Comparison of ENCODE assay signal across 27 cellular contexts in genomic region chr20:53699085-53699717, GRCh38.
A peak's percentile ranks its signal among the peaks of the same experiment; 100 is the strongest.
DNase-seq lines count a peak whose midpoint lies in the region; ATAC-seq, FAIRE-seq and TF ChIP-seq lines count a peak whose summit lies in the region.
"Had no signal": no experiment of that assay in that cellular context is flagged by ENCODE, and none has a peak within 500 bp of the region (broad histone marks: within the 10 kb centered on the region; RNA-seq: fewer than 3 reads in every experiment).

No MANE protein-coding gene starts in this region.

- ATAC-seq in HepG2, result no peak; the same call in 2 of the 3 replicates
- ATAC-seq in left cardiac atrium, result no peak
- ATAC-seq: HCT116 had no signal

- no peak overlapping the region for H3K4me3 Mint-ChIP-seq in T-helper 2 cell treated with Interferon-gamma antibody and Interleukin-4, amounts not matched to agents 5 μg/mL and 100 μg/mL, for 36 hours
- no peak overlapping the region for H3K4me3 Mint-ChIP-seq in CD14-positive monocyte
- H3K4me3 Mint-ChIP-seq: CD8-positive, alpha-beta memory T cell had no signal

- peak overlapping the region; percentile 45 for H3K27ac Mint-ChIP-seq in T-helper 2 cell treated with Interferon-gamma antibody and Interleukin-4, amounts not matched to agents 5 μg/mL and 100 μg/mL, for 36 hours
- H3K27ac Mint-ChIP-seq in CD14-positive monocyte, result peak overlapping the region; percentile 43 to 92 (median 86)

- no peaks in the 10 kb centered on the region for H3K27me3 Mint-ChIP-seq in T-helper 2 cell treated with Interferon-gamma antibody and Interleukin-4, amounts not matched to agents 5 μg/mL and 100 μg/mL, for 36 hours (ENCODE audit: low read depth)
- peaks cover 0 to 8% (median 0%) of the 10 kb centered on the region in 3 donors for H3K27me3 Mint-ChIP-seq in CD14-positive monocyte (ENCODE audit: low read depth in 3 of 3)
- H3K27me3 Mint-ChIP-seq: CD8-positive, alpha-beta memory T cell; IgD-negative memory B cell had no signal

- CTCF ChIA-PET in HepG2 (lab: Yijun Ruan, JAX; ENCODE audit: low intra/inter-chr PET ratio, low total read pairs), result no interaction called here

- POLR2A ChIA-PET in HepG2 (lab: Yijun Ruan, JAX), result no interaction called here

- no peak for TF ChIP-seq RAD21 in HepG2 (CRISPR knock-in tag; IDR thresholded peaks at IDR 0.05)

- H3K9me3 Mint-ChIP-seq in T-helper 2 cell treated with Interferon-gamma antibody and Interleukin-4, amounts not matched to agents 5 μg/mL and 100 μg/mL, for 36 hours, result no peaks in the 10 kb centered on the region
- H3K9me3 Mint-ChIP-seq in CD14-positive monocyte, result peaks cover 0 to 4% (median 0%) of the 10 kb centered on the region in 7 donors
- H3K9me3 Mint-ChIP-seq: CD8-positive, alpha-beta memory T cell; IgD-negative memory B cell had no signal

- no TSS peak for BruUV-seq in HepG2 (replicated peaks; lab: Mats Ljungman, UMichigan)

- H3K4me1 ChIP-seq in KMS-11 (ENCODE audit: low read depth, poor library complexity, severe bottlenecking), result peaks cover 29% of the 10 kb centered on the region
- H3K4me1 ChIP-seq in HepG2 (ENCODE audit: insufficient read depth, low read length), result peaks cover 31% of the 10 kb centered on the region
- H3K4me1 ChIP-seq: BLaER1, SJCRH30 had no signal

- no peaks in the 10 kb centered on the region for H3K27me3 ChIP-seq in KMS-11 (ENCODE audit: insufficient read depth, low read depth)
- no peaks in the 10 kb centered on the region for H3K27me3 ChIP-seq in HepG2 (ENCODE audit: control insufficient read depth in 1 of 2, insufficient read depth in 2 of 2, low read length in 2 of 2)
- H3K27me3 ChIP-seq: BLaER1, Peyer's patch, SJCRH30 had no signal

- no peaks in the 10 kb centered on the region for H3K9me3 ChIP-seq in HepG2 (ENCODE audit: low read length)
- H3K9me3 ChIP-seq: BLaER1, Peyer's patch, SJCRH30 had no signal

- in situ Hi-C loops in HepG2 (cut with HindIII; ENCODE audit: extremely low pct_ligation_motif_present, low pct_unique_long_range_greater_than_20kb), result no loop called here

- TF ChIP-seq EP300 in HepG2 (IDR thresholded peaks at IDR 0.05; ENCODE audit: low read depth in 2 of 2, low read length in 2 of 2) (no peak), HepG2 (CRISPR knock-in tag; IDR thresholded peaks at IDR 0.05; ENCODE audit: borderline replicate concordance) (no peak)

- TF ChIP-seq CTCF in CD14-positive monocyte (IDR thresholded peaks at IDR 0.05) (no peak), KMS-11 (conservative IDR thresholded peaks at IDR 0.05; ENCODE audit: low read depth, low read length) (no peak), HepG2 (CRISPR knock-in tag; IDR thresholded peaks at IDR 0.05) (no peak)

- intact Hi-C loops in CD14-positive monocyte (cut with micrococcal nuclease) (loop anchor here in 1 of 2 donors (10.0 kb wide), 1 partner anchor 54 kb away; no protein-coding TSS in a partner anchor), HepG2 (cut with micrococcal nuclease; ENCODE audit: unreplicated experiment) (no loop called here), left cardiac atrium (cut with DNase I) (no loop called here)

- peak overlapping the region; percentile 24; the same call in 1 of the 2 replicates for H3K4me2 ChIP-seq in KMS-11
- H3K4me2 ChIP-seq in HepG2 (ENCODE audit: low read depth, low read length), result no peak overlapping the region
- H3K4me2 ChIP-seq: BLaER1 had no signal

- no peaks in the 10 kb centered on the region for H3K79me2 ChIP-seq in KMS-11 (ENCODE audit: insufficient read depth, low read depth)
- no peaks in the 10 kb centered on the region for H3K79me2 ChIP-seq in HepG2 (ENCODE audit: insufficient read depth, low read length)

- H3K36me3 ChIP-seq in KMS-11 (ENCODE audit: insufficient read depth), result no peaks in the 10 kb centered on the region
- no peaks in the 10 kb centered on the region for H3K36me3 ChIP-seq in HepG2 (replicated peaks in 1 of 2; ENCODE audit: control insufficient read depth in 1 of 2, insufficient read depth in 2 of 2, low read length in 2 of 2)
- H3K36me3 ChIP-seq: BLaER1, Peyer's patch, SJCRH30 had no signal

- FAIRE-seq in HepG2 (lab: Jason Lieb, UNC), result no peak
- FAIRE-seq: G401.6, GM19239, H1 had no signal

- no peak for TF ChIP-seq POLR2A in HepG2 (IDR thresholded peaks at IDR 0.05; ENCODE audit: insufficient read depth in 1 of 2, low read depth in 2 of 2, low read length in 2 of 2)

- H4K20me1 ChIP-seq in KMS-11 (ENCODE audit: insufficient read depth) (no peaks in the 10 kb centered on the region; the same call in 1 of the 2 replicates), HepG2 (ENCODE audit: insufficient read depth, low read length) (no peaks in the 10 kb centered on the region)
- H4K20me1 ChIP-seq: BLaER1 had no signal

- no peak overlapping the region for H2AFZ ChIP-seq in KMS-11 (ENCODE audit: low read depth)
- no peak overlapping the region for H2AFZ ChIP-seq in HepG2 (ENCODE audit: low read length)

- H3K4me3 ChIP-seq in KMS-11 (IDR thresholded peaks at IDR 0.05; ENCODE audit: insufficient read depth, low read depth, low read length), result no peak overlapping the region
- no peak overlapping the region for H3K4me3 ChIP-seq in HepG2 (replicated peaks in 1 of 3; ENCODE audit: insufficient read depth in 1 of 3, low read depth in 2 of 3, low read length in 3 of 3)
- H3K4me3 ChIP-seq: BLaER1, Peyer's patch, SJCRH30 had no signal

- no peak overlapping the region for H3K27ac ChIP-seq in KMS-11
- no peak overlapping the region for H3K27ac ChIP-seq in HepG2 (ENCODE audit: extremely low read length, insufficient read depth, low read length)
- H3K27ac ChIP-seq: 22Rv1, BLaER1, Peyer's patch, SJCRH30 had no signal

- H3K9ac ChIP-seq in KMS-11 (no peak overlapping the region), HepG2 (ENCODE audit: insufficient read depth, low read depth, low read length) (no peak overlapping the region)
- H3K9ac ChIP-seq: BLaER1 had no signal

- DNase-seq in T-helper 2 cell treated with Interferon-gamma antibody and Interleukin-4, amounts not matched to agents 5 μg/mL and 100 μg/mL, for 36 hours (ENCODE audit: low spot score), result no peak
- DNase-seq in T-helper 2 cell (no peak), CD14-positive monocyte (ENCODE audit: low spot score) (no peak), HepG2 (ENCODE audit: low spot score) (no peak), NCI-H1105 (lab: John Stamatoyannopoulos, UW) (no peak), left cardiac atrium (no peak), hypothalamus (lab: John Stamatoyannopoulos, UW) (no peak)
- DNase-seq: ACHN; CD8-positive, alpha-beta memory T cell; MM.1S; NCI-H1048; NCI-H1436 treated with DMSO at 0.1 percent for 48 hours; NCI-H1930; NCI-H2227 treated with DMSO at 0.1 percent for 48 hours; NCI-H510A; NCI-H748 treated with DMSO at 0.1 percent for 48 hours; NK-92 treated with Interleukin-12 subunit alpha and Interleukin-12 subunit beta, amount 100 ng/mL, for 24 hours; Peyer's patch; SJCRH30 had no signal

- WGBS in HepG2 (ENCODE audit: low lambda C conversion rate), result 11% methylated on average over 3 of the region's 3 CpGs

- peaks cover 24% of the 10 kb centered on the region for H3K4me1 Mint-ChIP-seq in T-helper 2 cell treated with Interferon-gamma antibody and Interleukin-4, amounts not matched to agents 5 μg/mL and 100 μg/mL, for 36 hours (ENCODE audit: low read depth)
- peaks cover 45% of the 10 kb centered on the region for H3K4me1 Mint-ChIP-seq in CD14-positive monocyte

- H3K36me3 Mint-ChIP-seq in T-helper 2 cell treated with Interferon-gamma antibody and Interleukin-4, amounts not matched to agents 5 μg/mL and 100 μg/mL, for 36 hours (ENCODE audit: low read depth), result peaks cover 4% of the 10 kb centered on the region
- H3K36me3 Mint-ChIP-seq in CD14-positive monocyte, result no peaks in the 10 kb centered on the region
- H3K36me3 Mint-ChIP-seq: CD8-positive, alpha-beta memory T cell; IgD-negative memory B cell had no signal

TF ChIP-seq in HepG2, 621 proteins besides CTCF, POLR2A, EP300 and RAD21:
- no peak for TF ChIP-seq SOX6 (IDR thresholded peaks at IDR 0.05)
- no peak for TF ChIP-seq SOX6 (CRISPR knock-in tag; IDR thresholded peaks at IDR 0.05)
- TF ChIP-seq ZNF121 (CRISPR knock-in tag; IDR thresholded peaks at IDR 0.05), result peak; percentile 76; the same call in 1 of the 2 replicates
TF ChIP-seq in HepG2: peak in this region for 1.
